ENCODE assay signal across 9 cellular contexts in the genomic region with DNA sequence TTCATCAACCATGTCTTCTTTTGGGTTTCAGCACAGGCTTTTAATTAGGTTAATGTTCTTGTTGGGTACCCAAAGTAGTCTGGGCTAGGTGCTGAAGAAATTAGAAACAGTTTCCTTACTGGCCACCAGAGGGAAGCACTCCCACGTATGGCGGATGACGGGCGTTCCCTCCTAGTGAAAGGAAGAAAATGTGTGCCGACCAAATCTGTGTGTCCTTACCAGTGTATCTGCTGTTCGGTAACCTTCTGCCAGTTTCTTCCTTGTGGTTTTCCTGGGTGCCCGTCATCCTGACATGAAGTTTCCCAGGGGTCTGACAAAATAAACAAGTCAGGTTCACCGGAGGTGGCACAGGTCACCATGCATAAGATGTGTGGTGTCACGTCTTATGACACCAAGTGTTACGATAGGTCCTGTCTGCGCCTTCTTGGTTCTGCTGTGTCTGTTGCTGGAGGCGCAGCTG. TPM values are rescaled to one million over a fixed set of nuclear protein-coding genes. Genes with fewer than 3 reads are reported as not detected.
DNase-seq lines count a peak whose midpoint lies in the region; ATAC-seq and TF ChIP-seq lines count a peak whose summit lies in the region.
"Had no signal": no experiment of that assay in that cellular context is flagged by ENCODE, and none has a peak within 500 bp of the region (broad histone marks: within the 10 kb centered on the region; RNA-seq: fewer than 3 reads in every experiment).

No MANE protein-coding gene starts in this region.

- H4K20me1 ChIP-seq in GM23338 (replicated peaks; ENCODE audit: insufficient read depth) = no peaks in the 10 kb centered on the region

- H3K4me1 Mint-ChIP-seq in CD8-positive, alpha-beta T cell (ENCODE audit: low read depth) = peaks cover 6% of the 10 kb centered on the region
- H3K4me1 Mint-ChIP-seq in GM23338 = no peaks in the 10 kb centered on the region

- no peak overlapping the region for H3K4me2 ChIP-seq in GM23338

- peak; percentile 97 for ATAC-seq in CD8-positive, alpha-beta T cell
- ATAC-seq in GM23338 (peak; percentile 90), HG03521 (IDR thresholded peaks at IDR 0.05; ENCODE audit: unreplicated experiment) (no peak)

- H2AFZ ChIP-seq in GM23338 = no peak overlapping the region

- DNase-seq in CD8-positive, alpha-beta T cell = peak; percentile 9 to 64 (median 54)
- DNase-seq in GM23338 (ENCODE audit: low spot score) (peak; percentile 82), NCI-H2196 treated with DMSO at 0.1 percent for 48 hours (lab: John Stamatoyannopoulos, UW; ENCODE audit: unreplicated experiment) (peak; percentile 59), cardiac fibroblast (ENCODE audit: low read depth in 2 of 2) (peak; percentile 78), left kidney (ENCODE audit: low read depth, low spot score) (peak; percentile 77)
- DNase-seq in activated CD4-positive, CD25-positive, alpha-beta regulatory T cell (lab: John Stamatoyannopoulos, UW) = peak in 3 of 4 experiments; percentile 10 to 19 (median 10)
- DNase-seq in stimulated activated CD4-positive, alpha-beta T cell treated with anti-CD3 and anti-CD28 coated beads, Interleukin-4, amount 100 ng/mL, for 24 hours = peak; percentile 62

- no peak overlapping the region for H3K4me3 Mint-ChIP-seq in CD8-positive, alpha-beta T cell
- no peak overlapping the region for H3K4me3 Mint-ChIP-seq in GM23338

- no peaks in the 10 kb centered on the region; the same call in 1 of the 2 replicates for H3F3A ChIP-seq in GM23338 (replicated peaks; ENCODE audit: low read depth)

- no peaks in the 10 kb centered on the region for H3K9me3 ChIP-seq in CD8-positive, alpha-beta T cell (ENCODE audit: low read length)

- H3K27ac ChIP-seq in CD8-positive, alpha-beta T cell (ENCODE audit: low read depth, low read length) = no peak overlapping the region
- no peak overlapping the region for H3K27ac ChIP-seq in GM23338 (ENCODE audit: low read depth)

- no peak overlapping the region for H3K27ac Mint-ChIP-seq in CD8-positive, alpha-beta T cell
- no peak overlapping the region for H3K27ac Mint-ChIP-seq in GM23338

- H3K4me1 ChIP-seq in CD8-positive, alpha-beta T cell (ENCODE audit: insufficient read depth, low read length) = no peaks in the 10 kb centered on the region
- no peaks in the 10 kb centered on the region for H3K4me1 ChIP-seq in GM23338 (ENCODE audit: insufficient read depth)

- H3K4me3 ChIP-seq in CD8-positive, alpha-beta T cell (ENCODE audit: low read depth, low read length) = no peak overlapping the region
- H3K4me3 ChIP-seq in GM23338 (no peak overlapping the region), cardiac fibroblast (replicated peaks in 1 of 2; ENCODE audit: low read depth in 2 of 2, low read length in 2 of 2) (no peak overlapping the region)

- intact Hi-C loops in CD8-positive, alpha-beta T cell (cut with DNase I, micrococcal nuclease) = loop anchor here (1.0 to 5.0 kb wide), 3 partner anchors 56 to 281 kb away; no protein-coding TSS in a partner anchor

- peak; percentile 71 for TF ChIP-seq CTCF in CD8-positive, alpha-beta T cell (IDR thresholded peaks at IDR 0.05)
- TF ChIP-seq CTCF in GM23338 (conservative IDR thresholded peaks at IDR 0.05; ENCODE audit: low read depth in 2 of 2) = peak; percentile 80 to 84
- TF ChIP-seq CTCF in cardiac fibroblast (IDR thresholded peaks at IDR 0.05; ENCODE audit: low read depth, low read length) = peak; percentile 85

- peaks cover 4% of the 10 kb centered on the region for H3K36me3 ChIP-seq in CD8-positive, alpha-beta T cell (ENCODE audit: insufficient read depth, low read length)
- H3K36me3 ChIP-seq in GM23338 (ENCODE audit: insufficient read depth) = peaks cover 3% of the 10 kb centered on the region; the same call in 1 of the 2 replicates

- H3K36me3 Mint-ChIP-seq in CD8-positive, alpha-beta T cell = peaks cover 59% of the 10 kb centered on the region
- H3K36me3 Mint-ChIP-seq in GM23338 (ENCODE audit: low read depth) = peaks cover 39% of the 10 kb centered on the region

- no peaks in the 10 kb centered on the region for H3K9me3 Mint-ChIP-seq in CD8-positive, alpha-beta T cell
- H3K9me3 Mint-ChIP-seq in GM23338 = no peaks in the 10 kb centered on the region; the same call in 2 of the 3 replicates

- H3K9me2 ChIP-seq in GM23338 (ENCODE audit: insufficient read depth) = no peaks in the 10 kb centered on the region

- POLR2A ChIA-PET in CD8-positive, alpha-beta T cell (lab: Charles Lee) = no interaction called here

- no peaks in the 10 kb centered on the region for H3K79me2 ChIP-seq in GM23338 (replicated peaks; ENCODE audit: insufficient read depth)

- H3K27me3 ChIP-seq in CD8-positive, alpha-beta T cell (ENCODE audit: insufficient read depth, low read length) = no peaks in the 10 kb centered on the region
- H3K27me3 ChIP-seq in GM23338 (ENCODE audit: insufficient read depth) = no peaks in the 10 kb centered on the region

- CTCF ChIA-PET in CD8-positive, alpha-beta T cell (lab: Charles Lee) = interaction anchor here (0.7 to 5.4 kb wide), 16 partner anchors 9 to 305 kb away, joined by 3 to 42 read pairs (median 4); no protein-coding TSS in a partner anchor

- no peaks in the 10 kb centered on the region for H3K27me3 Mint-ChIP-seq in CD8-positive, alpha-beta T cell (ENCODE audit: low read depth)
- H3K27me3 Mint-ChIP-seq in GM23338 (ENCODE audit: insufficient read depth, low read depth, poor library complexity) = peaks cover 6% of the 10 kb centered on the region

TF ChIP-seq in GM23338, 12 proteins besides CTCF, POLR2A, EP300 and RAD21 (continues in another document):
- TF ChIP-seq ZNF331 (CRISPR knock-in tag; IDR thresholded peaks at IDR 0.05; ENCODE audit: low read depth) (no peak), NANOG (IDR thresholded peaks at IDR 0.05; ENCODE audit: borderline replicate concordance) (no peak), EZH2phosphoT487 (IDR thresholded peaks at IDR 0.05; ENCODE audit: unreplicated experiment) (no peak), STAT1 (IDR thresholded peaks at IDR 0.05; ENCODE audit: unreplicated experiment) (no peak), REST (IDR thresholded peaks at IDR 0.05; ENCODE audit: unreplicated experiment) (no peak)

RNA-seq across cellular contexts. Expression of gene WDR88, which starts 6.0 kb away (rescaled TPM):
- total RNA-seq in CD8-positive, alpha-beta T cell = not detected
- total RNA-seq in GM23338 (2014; rRNA removed; shearing (Covaris generic)) = not detected in 2 replicates
- polyA plus RNA-seq in GM23338 (2016; fragmentation: Nextera tagmentation; extraction: Ambion mirVana) = not detected in 2 replicates
- total RNA-seq: urinary bladder had no signal
- polyA plus RNA-seq: urinary bladder had no signal

RNA-seq across cellular contexts. Expression of gene GPATCH1, which starts 45.0 kb away (rescaled TPM):
- 1 to 10 TPM; 4.9 to 5.2 TPM for total RNA-seq in CD8-positive, alpha-beta T cell
- 8.1 and 13.6 TPM in 2 replicates for total RNA-seq in GM23338 (2014; rRNA removed; shearing (Covaris generic))
- 11.5 and 12.0 TPM in 2 replicates for polyA plus RNA-seq in GM23338 (2016; fragmentation: Nextera tagmentation; extraction: Ambion mirVana)

Comparison
In these comparisons a context has a peak if more than half of its experiments do, and no peak if none do; other contexts are left out.
1. DNase-seq: peak in every context shown above with its lines; median percentile 82 in GM23338; 78 in cardiac fibroblast; 77 in left kidney; 62 in stimulated activated CD4-positive, alpha-beta T cell treated with anti-CD3 and anti-CD28 coated beads, Interleukin-4, amount 100 ng/mL, for 24 hours; 59 in NCI-H2196 treated with DMSO at 0.1 percent for 48 hours; 54 in CD8-positive, alpha-beta T cell; 10 in activated CD4-positive, CD25-positive, alpha-beta regulatory T cell.